1 cellular context compared by ENCODE assay signal in genomic region chr2:237296756-237297155, GRCh38.
TF ChIP-seq lines count a peak whose summit lies in the region.

No MANE protein-coding gene starts in this region.

TF ChIP-seq in IMR-90, 13 proteins besides CTCF, POLR2A, EP300 and RAD21:
- TF ChIP-seq NFE2L2 (IDR thresholded peaks at IDR 0.05; ENCODE audit: low read depth, low read length) (no peak), RCOR1 (IDR thresholded peaks at IDR 0.05; ENCODE audit: insufficient replicate concordance, low read length) (no peak), RFX5 (IDR thresholded peaks at IDR 0.05; ENCODE audit: low read depth, low read length) (no peak), CEBPB (IDR thresholded peaks at IDR 0.05; ENCODE audit: low read depth, low read length) (no peak), MXI1 (IDR thresholded peaks at IDR 0.05; ENCODE audit: borderline replicate concordance, low read depth, low read length) (no peak), MAFK (IDR thresholded peaks at IDR 0.05; ENCODE audit: low read depth, low read length) (no peak), USF2 (IDR thresholded peaks at IDR 0.05; ENCODE audit: low read depth, low read length) (no peak), FOS (IDR thresholded peaks at IDR 0.05; ENCODE audit: low read depth, low read length) (no peak), CHD1 (IDR thresholded peaks at IDR 0.05; ENCODE audit: low read depth, low read length) (no peak), ELK1 (IDR thresholded peaks at IDR 0.05; ENCODE audit: borderline replicate concordance, low read depth, low read length) (no peak)
